In genomic region chr17:1676401-1676800, GRCh38 we compare ENCODE assay signal across 1 cellular context.
TF ChIP-seq lines count a peak whose summit lies in the region.

No MANE protein-coding gene starts in this region.

TF ChIP-seq in endothelial cell of umbilical vein, 7 proteins besides CTCF, POLR2A, EP300 and RAD21:
- no peak for TF ChIP-seq FOS (IDR thresholded peaks at IDR 0.05; ENCODE audit: borderline replicate concordance, insufficient read depth, low read length)
- TF ChIP-seq JUN (IDR thresholded peaks at IDR 0.05; ENCODE audit: borderline replicate concordance, insufficient read depth, insufficient read length, low read depth) = no peak
- TF ChIP-seq MYC (IDR thresholded peaks at IDR 0.05; ENCODE audit: low read depth, low read length) = no peak
- TF ChIP-seq GATA2 (IDR thresholded peaks at IDR 0.05; ENCODE audit: insufficient read depth, insufficient read length, low read depth, low read length) = no peak
- TF ChIP-seq EZH2 (IDR thresholded peaks at IDR 0.05; ENCODE audit: borderline replicate concordance, low read depth, low read length, severe bottlenecking) = no peak
- TF ChIP-seq MAX (IDR thresholded peaks at IDR 0.05; ENCODE audit: insufficient read depth, insufficient read length) = no peak
- TF ChIP-seq POLR2AphosphoS5 (IDR thresholded peaks at IDR 0.05; ENCODE audit: insufficient read depth, low read depth, low read length) = no peak
